ENCODE assay signal across 8 cellular contexts in genomic region chr14:88129306-88130056, GRCh38.
DNase-seq lines count a peak whose midpoint lies in the region; ATAC-seq, FAIRE-seq and TF ChIP-seq lines count a peak whose summit lies in the region.

No MANE protein-coding gene starts in this region.

- no peaks in the 10 kb centered on the region for H3K79me2 ChIP-seq in K562 (ENCODE audit: control insufficient read depth, insufficient read depth, low read length)

- H3K27me3 ChIP-seq in K562 (ENCODE audit: control insufficient read depth in 2 of 2, insufficient read depth in 2 of 2, low read length in 2 of 2) (no peaks in the 10 kb centered on the region), lung (ENCODE audit: control insufficient read depth, insufficient read depth) (no peaks in the 10 kb centered on the region)

- CTCF ChIA-PET in K562 (lab: Yijun Ruan, JAX; ENCODE audit: low intra/inter-chr PET ratio), result no interaction called here

- H3K9me3 ChIP-seq in K562 (replicated peaks; ENCODE audit: control insufficient read depth, insufficient read depth, low read depth, low read length) (no peaks in the 10 kb centered on the region), lung (ENCODE audit: control insufficient read depth in 2 of 2, insufficient read depth in 1 of 2, low read length in 1 of 2) (peaks cover 2% of the 10 kb centered on the region in 2 donors)

- ATAC-seq in activated CD4-positive, CD25-positive, alpha-beta regulatory T cell treated with anti-CD3 and anti-CD28 coated beads, Interleukin-2, amount 50 U/mL, for 24 hours, result peak; percentile 70 to 75
- ATAC-seq in K562 (no peak), lung (ENCODE audit: insufficient read depth, low FRiP score) (peak; percentile 77)

- peaks cover 10% of the 10 kb centered on the region for H3K27me3 Mint-ChIP-seq in nephron progenitor cell (ENCODE audit: low read depth, poor library complexity)

- no peak for TF ChIP-seq POLR2A in K562 (conservative IDR thresholded peaks at IDR 0.05)

- BruUV-seq in K562 (replicated peaks; lab: Mats Ljungman, UMichigan), result no TSS peak

- H2AFZ ChIP-seq in K562 (ENCODE audit: low read depth, low read length), result no peak overlapping the region

- WGBS in K562 (ENCODE audit: insufficient coverage, low coverage, missing lambda C conversion rate), result 0% methylated on average over 2 of the region's 2 CpGs
- WGBS in lung, 2 donors, result 27 to 31% methylated on average over 2 of the region's 2 CpGs

- H3K9me3 Mint-ChIP-seq in nephron progenitor cell, result no peaks in the 10 kb centered on the region

- H3K4me1 Mint-ChIP-seq in nephron progenitor cell, result peaks cover 5% of the 10 kb centered on the region

- no peak overlapping the region for H3K4me2 ChIP-seq in K562 (ENCODE audit: insufficient read depth, low read length)

- DNase-seq in activated CD4-positive, CD25-positive, alpha-beta regulatory T cell treated with anti-CD3 and anti-CD28 coated beads, Interleukin-2, amount 50 U/mL, for 72 hours, result no peak
- peak; percentile 54 for DNase-seq in HT1080 (ENCODE audit: low read depth)
- no peak for DNase-seq in K562 (ENCODE audit: extremely low read depth in 1 of 4, low spot score in 3 of 4)
- peak; percentile 32 for DNase-seq in lung (ENCODE audit: low spot score)
- DNase-seq in GF-D8 (lab: John Stamatoyannopoulos, UW), result no peak
- DNase-seq in nephron progenitor cell, result no peak
- no peak for DNase-seq in NCI-H187 treated with DMSO at 0.1 percent for 48 hours (lab: John Stamatoyannopoulos, UW)

- no peaks in the 10 kb centered on the region for H4K20me1 ChIP-seq in K562 (replicated peaks; ENCODE audit: control insufficient read depth, insufficient read depth, low read length)

- intact Hi-C loops in K562 (cut with micrococcal nuclease), result no loop called here

- H3K9me1 ChIP-seq in K562 (ENCODE audit: control insufficient read depth, insufficient read depth, low read length), result no peaks in the 10 kb centered on the region

- TF ChIP-seq CTCF in K562 (IDR thresholded peaks at IDR 0.05 in 2 of 3, conservative IDR thresholded peaks at IDR 0.05 in 1 of 3; ENCODE audit: insufficient read depth in 2 of 3, low read depth in 1 of 3, low read length in 3 of 3), result peak in 1 of 3 experiments; percentile 13; a peak in 1 of 6 replicates
- no peak for TF ChIP-seq CTCF in lung (IDR thresholded peaks at IDR 0.05; ENCODE audit: control extremely low read depth, extremely low read depth)
- TF ChIP-seq CTCF in nephron progenitor cell (IDR thresholded peaks at IDR 0.05), result no peak

- H3K9ac ChIP-seq in K562 (ENCODE audit: insufficient read depth in 1 of 2, low read depth in 2 of 2, low read length in 2 of 2), result no peak overlapping the region

- H3K4me3 ChIP-seq in K562, result no peak overlapping the region
- H3K4me3 ChIP-seq in lung, result no peak overlapping the region

- TF ChIP-seq EP300 in K562 (IDR thresholded peaks at IDR 0.05; ENCODE audit: low read length), result no peak

- no peak overlapping the region for H3K4me3 Mint-ChIP-seq in nephron progenitor cell

- no peak for FAIRE-seq in K562 (lab: Jason Lieb, UNC)

- H3K27ac Mint-ChIP-seq in nephron progenitor cell, result no peak overlapping the region

- H3K4me1 ChIP-seq in K562 (replicated peaks in 1 of 2; ENCODE audit: control insufficient read depth in 2 of 2, insufficient read depth in 2 of 2, low read length in 2 of 2), result no peaks in the 10 kb centered on the region; a peak in 1 of 5 replicates
- H3K4me1 ChIP-seq in lung (ENCODE audit: control insufficient read depth in 2 of 2, insufficient read depth in 2 of 2, low read length in 2 of 2), result no peaks in the 10 kb centered on the region

- H3K36me3 Mint-ChIP-seq in nephron progenitor cell (ENCODE audit: low read depth), result no peaks in the 10 kb centered on the region

- in situ Hi-C loops in K562 (cut with MboI), result no loop called here

- POLR2A ChIA-PET in K562 (lab: Yijun Ruan, JAX), result interaction anchor here (1.0 kb wide), 1 partner anchor 13 kb away, joined by 4 read pairs; no protein-coding TSS in a partner anchor

- no peak overlapping the region for H3K27ac ChIP-seq in K562 (ENCODE audit: extremely low read depth, low read depth, low read length)
- no peak overlapping the region for H3K27ac ChIP-seq in lung (ENCODE audit: low read depth in 1 of 2, low read length in 1 of 2)

- 0 out of 4 replicates have a peak, but pooled peaks of 1 of the 2 experiments have one; percentile 9 for TF ChIP-seq RAD21 in K562 (CRISPR knock-in tag; conservative IDR thresholded peaks at IDR 0.05 in 1 of 2, IDR thresholded peaks at IDR 0.05 in 1 of 2)

- H3K36me3 ChIP-seq in K562 (ENCODE audit: control insufficient read depth, insufficient read depth, low read length), result no peaks in the 10 kb centered on the region
- no peaks in the 10 kb centered on the region for H3K36me3 ChIP-seq in lung (ENCODE audit: control insufficient read depth in 2 of 2, insufficient read depth in 2 of 2, low read length in 2 of 2)

TF ChIP-seq in K562, 482 proteins besides CTCF, POLR2A, EP300 and RAD21:
- TF ChIP-seq CXXC5 (CRISPR knock-in tag; IDR thresholded peaks at IDR 0.05) (no peak), ZNF695 (CRISPR knock-in tag; IDR thresholded peaks at IDR 0.05) (no peak), CEBPB (tag; IDR thresholded peaks at IDR 0.05) (no peak), ZFP36 (IDR thresholded peaks at IDR 0.05; ENCODE audit: low read depth, low read length, partially characterized antibody) (no peak), JUND (IDR thresholded peaks at IDR 0.05; ENCODE audit: borderline replicate concordance, low read depth, low read length) (no peak), JUND (tag; IDR thresholded peaks at IDR 0.05; ENCODE audit: borderline replicate concordance, low read depth, low read length) (0 out of 3 replicates have a peak, but pooled peaks have one; percentile 15), GATAD2B (IDR thresholded peaks at IDR 0.05; ENCODE audit: borderline replicate concordance) (no peak), SNRNP70 (optimal IDR thresholded peaks at IDR 0.05; ENCODE audit: low read depth, low read length) (no peak)

Comparison
In these comparisons a context has a peak if more than half of its experiments do, and no peak if none do; other contexts are left out.
1. DNase-seq: peak in HT1080 (single experiment) and lung (single experiment); none in activated CD4-positive, CD25-positive, alpha-beta regulatory T cell treated with anti-CD3 and anti-CD28 coated beads, Interleukin-2, amount 50 U/mL, for 72 hours (single experiment), K562 (0 of 4), GF-D8 (single experiment), nephron progenitor cell (single experiment) and NCI-H187 treated with DMSO at 0.1 percent for 48 hours (single experiment).